ENCODE assay signal across 8 cellular contexts in genomic region chr10:72297281-72297967, GRCh38. TPM values are rescaled to one million over a fixed set of nuclear protein-coding genes. Genes with fewer than 3 reads are reported as not detected.
A peak's percentile ranks its signal among the peaks of the same experiment; 100 is the strongest.
DNase-seq lines count a peak whose midpoint lies in the region; ATAC-seq and TF ChIP-seq lines count a peak whose summit lies in the region.

No MANE protein-coding gene starts in this region.

- peak overlapping the region; percentile 54 for H3K4me2 ChIP-seq in DND-41 (ENCODE audit: insufficient read depth, low read length)

- TF ChIP-seq CTCF in DND-41 (IDR thresholded peaks at IDR 0.05; ENCODE audit: borderline replicate concordance, extremely low read depth, low read length, poor library complexity, severe bottlenecking) (no peak), LNCaP clone FGC (IDR thresholded peaks at IDR 0.05; ENCODE audit: control insufficient read depth, extremely low read depth, insufficient read depth) (no peak)

- DNase-seq in DND-41 (peak; percentile 97), LNCaP clone FGC (ENCODE audit: low read depth) (no peak), dermis blood vessel endothelial cell (peak; percentile 94), medulla oblongata (ENCODE audit: extremely low spot score) (peak; percentile 79), COLO829 (ENCODE audit: low spot score) (no peak)
- DNase-seq in activated CD4-positive, alpha-beta T cell treated with anti-CD3 and anti-CD28 coated beads for 48 hours, result peak; percentile 97
- peak; percentile 93 for DNase-seq in stimulated activated CD8-positive, alpha-beta memory T cell treated with anti-CD3 and anti-CD28 coated beads, Interleukin-12 subunit alpha, Interleukin-12 subunit beta, amount 100 ng/mL, for 4 hours (ENCODE audit: low read depth)

- no peaks in the 10 kb centered on the region for H3K36me3 ChIP-seq in DND-41 (ENCODE audit: insufficient read depth, low read length)

- peaks cover 65% of the 10 kb centered on the region for H3K4me1 ChIP-seq in DND-41 (ENCODE audit: insufficient read depth, low read length)

- H3K9me3 ChIP-seq in DND-41 (ENCODE audit: insufficient read depth, low read length, severe bottlenecking), result no peaks in the 10 kb centered on the region

- H2AFZ ChIP-seq in DND-41 (ENCODE audit: low read depth, low read length), result no peak overlapping the region

- no peaks in the 10 kb centered on the region for H3K27me3 ChIP-seq in DND-41 (ENCODE audit: insufficient read depth, low read length, poor library complexity)

- H3K27ac ChIP-seq in DND-41 (ENCODE audit: low read length), result peak overlapping the region; percentile 86

- ATAC-seq in DND-41 (ENCODE audit: insufficient read depth, low read depth) (peak; percentile 85), GM21825 (IDR thresholded peaks at IDR 0.05; ENCODE audit: unreplicated experiment) (peak; percentile 53)

- no peaks in the 10 kb centered on the region for H4K20me1 ChIP-seq in DND-41 (ENCODE audit: insufficient read depth, low read length)

- H3K4me3 ChIP-seq in DND-41 (ENCODE audit: low read depth in 1 of 2, low read length in 2 of 2) (peak overlapping the region in 1 of 2 experiments; percentile 51; a peak in 2 of 4 replicates), LNCaP clone FGC (ENCODE audit: low read depth, low read length) (peak overlapping the region; percentile 69)

- H3K79me2 ChIP-seq in DND-41 (ENCODE audit: insufficient read depth, low read length), result peaks cover 8% of the 10 kb centered on the region; the same call in 1 of the 2 replicates

- H3K9ac ChIP-seq in DND-41 (ENCODE audit: low read depth, low read length), result peak overlapping the region; percentile 44

RNA-seq across cellular contexts. Expression of gene DDIT4, which starts 23.7 kb away (rescaled TPM):
- total RNA-seq in dermis blood vessel endothelial cell, result 146 and 173 TPM in 2 replicates

RNA-seq across cellular contexts. Expression of gene DNAJB12, which starts 57.3 kb away (rescaled TPM):
- total RNA-seq in dermis blood vessel endothelial cell, result 25.9 and 35.9 TPM in 2 replicates

Comparison
In these comparisons a context has a peak if more than half of its experiments do, and no peak if none do; other contexts are left out.
1. DNase-seq: peak in DND-41 (single experiment), activated CD4-positive, alpha-beta T cell treated with anti-CD3 and anti-CD28 coated beads for 48 hours (single experiment), dermis blood vessel endothelial cell (single experiment), medulla oblongata (single experiment) and stimulated activated CD8-positive, alpha-beta memory T cell treated with anti-CD3 and anti-CD28 coated beads, Interleukin-12 subunit alpha, Interleukin-12 subunit beta, amount 100 ng/mL, for 4 hours (single experiment); none in LNCaP clone FGC (single experiment) and COLO829 (single experiment).